1 cellular context compared by ENCODE assay signal in the genomic region with DNA sequence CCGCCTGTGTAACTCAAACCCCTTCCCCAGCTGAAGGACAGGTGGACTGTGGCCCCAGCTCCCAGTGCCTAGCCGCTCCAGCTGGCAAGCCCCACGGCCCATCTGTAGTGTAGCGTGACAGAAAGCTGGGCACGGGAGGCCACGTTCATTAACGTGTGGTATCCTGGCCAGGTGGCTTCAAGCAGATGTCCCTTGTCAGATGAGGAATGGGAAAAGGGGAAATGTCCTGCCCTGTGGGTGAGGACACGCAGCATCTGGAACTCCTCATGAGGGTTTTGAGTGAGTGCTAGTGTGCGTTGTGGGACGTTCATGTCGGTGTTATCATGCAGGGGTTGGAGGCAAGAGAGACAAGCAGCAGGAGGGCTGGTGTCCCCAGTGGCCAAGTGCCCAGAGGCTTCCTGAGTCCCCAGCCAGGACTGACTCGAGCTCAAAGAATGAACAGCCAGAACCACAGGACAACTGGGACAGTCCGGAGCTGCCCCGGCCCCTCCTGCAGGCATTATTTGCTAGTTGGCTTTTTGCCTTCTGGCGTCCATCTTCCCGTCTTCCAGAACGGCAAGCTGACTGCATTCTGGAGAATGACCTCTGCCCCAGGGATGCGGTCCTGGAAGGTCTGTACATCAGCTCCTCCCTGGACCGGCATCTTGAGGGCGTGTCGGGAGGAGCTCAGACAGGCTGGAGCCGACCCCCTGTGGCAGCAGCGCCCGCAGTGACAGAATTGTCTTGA.
TF ChIP-seq lines count a peak whose summit lies in the region.

No MANE protein-coding gene starts in this region.

TF ChIP-seq in GM23338, 12 proteins besides CTCF, POLR2A, EP300 and RAD21 (continued from another document):
- TF ChIP-seq, protein P1, sequence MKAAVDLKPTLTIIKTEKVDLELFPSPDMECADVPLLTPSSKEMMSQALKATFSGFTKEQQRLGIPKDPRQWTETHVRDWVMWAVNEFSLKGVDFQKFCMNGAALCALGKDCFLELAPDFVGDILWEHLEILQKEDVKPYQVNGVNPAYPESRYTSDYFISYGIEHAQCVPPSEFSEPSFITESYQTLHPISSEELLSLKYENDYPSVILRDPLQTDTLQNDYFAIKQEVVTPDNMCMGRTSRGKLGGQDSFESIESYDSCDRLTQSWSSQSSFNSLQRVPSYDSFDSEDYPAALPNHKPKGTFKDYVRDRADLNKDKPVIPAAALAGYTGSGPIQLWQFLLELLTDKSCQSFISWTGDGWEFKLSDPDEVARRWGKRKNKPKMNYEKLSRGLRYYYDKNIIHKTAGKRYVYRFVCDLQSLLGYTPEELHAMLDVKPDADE (IDR thresholded peaks at IDR 0.05): no peak
- TF ChIP-seq REST (IDR thresholded peaks at IDR 0.05; ENCODE audit: unreplicated experiment) (no peak), STAT1 (IDR thresholded peaks at IDR 0.05; ENCODE audit: unreplicated experiment) (no peak), NANOG (IDR thresholded peaks at IDR 0.05; ENCODE audit: borderline replicate concordance) (no peak), CREB1 (CRISPR knock-in tag; IDR thresholded peaks at IDR 0.05; ENCODE audit: low read depth) (no peak), ZNF331 (CRISPR knock-in tag; IDR thresholded peaks at IDR 0.05; ENCODE audit: low read depth) (no peak), EZH2phosphoT487 (IDR thresholded peaks at IDR 0.05; ENCODE audit: unreplicated experiment) (no peak), EZH2 (IDR thresholded peaks at IDR 0.05; ENCODE audit: low read depth, unreplicated experiment) (no peak), JUNB (IDR thresholded peaks at IDR 0.05; ENCODE audit: unreplicated experiment) (no peak), POLR2AphosphoS5 (IDR thresholded peaks at IDR 0.05; ENCODE audit: low read depth) (no peak), ZNF462 (CRISPR knock-in tag; IDR thresholded peaks at IDR 0.05) (no peak)
